Comparison of ENCODE assay signal across 26 cellular contexts in the genomic region with DNA sequence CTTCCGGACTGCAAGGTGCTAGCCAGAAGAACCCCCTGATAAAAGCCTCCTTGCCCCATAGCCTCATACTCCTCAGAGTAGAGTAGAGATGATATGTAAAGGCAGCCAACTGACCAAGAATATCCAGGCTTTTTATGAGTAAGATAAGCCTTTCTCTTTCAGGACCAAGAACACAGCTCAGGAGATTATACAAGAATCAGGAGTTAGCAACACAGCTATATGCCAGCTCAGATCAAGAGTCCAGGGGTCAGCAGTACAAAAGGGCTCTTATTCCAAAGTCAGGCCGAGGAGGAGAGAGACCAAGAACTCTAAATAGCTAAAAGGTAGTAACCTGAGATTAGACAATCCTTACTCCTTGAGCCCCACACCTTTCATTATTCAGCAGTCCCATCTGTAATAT.
DNase-seq lines count a peak whose midpoint lies in the region; ATAC-seq and TF ChIP-seq lines count a peak whose summit lies in the region.
"Had no signal": no experiment of that assay in that cellular context is flagged by ENCODE, and none has a peak within 500 bp of the region (broad histone marks: within the 10 kb centered on the region; RNA-seq: fewer than 3 reads in every experiment).

No MANE protein-coding gene starts in this region.

- no peak for DNase-seq in cardiac muscle cell (ENCODE audit: low read depth in 1 of 2, low spot score in 1 of 2)
- DNase-seq in left cardiac atrium, result no peak
- DNase-seq in SK-MEL-5 (ENCODE audit: low read depth, low spot score), result peak; percentile 25
- no peak for DNase-seq in right lobe of liver
- no peak for DNase-seq in HAP-1 (ENCODE audit: low spot score in 2 of 2)
- DNase-seq: activated CD4-positive, alpha-beta T cell treated with anti-CD3 and anti-CD28 coated beads, Interleukin-2, amount 10 ng/mL, durations not matched to agents 24 days and 14 days; activated CD8-positive, alpha-beta memory T cell treated with anti-CD3 and anti-CD28 coated beads, Interleukin-2, amount 10 ng/mL, durations not matched to agents 7 days and 5 days; C1 segment of cervical spinal cord; dorsolateral prefrontal cortex; gastrocnemius medialis; GOT3; IMR-90; mesendoderm; NCI-H1048; NCI-H1694 treated with DMSO at 0.1 percent for 48 hours; NCI-H2171 treated with DMSO at 0.1 percent for 48 hours; NCI-H510A treated with DMSO at 0.1 percent for 48 hours; occipital lobe; PC-3; stimulated activated CD8-positive, alpha-beta memory T cell treated with anti-CD3 and anti-CD28 coated beads, Interleukin-4, amount 100 ng/mL, for 48 hours; T-helper 9 cell; WERI-Rb-1 had no signal

- WGBS in right lobe of liver (ENCODE audit: insufficient coverage, low coverage, low lambda C conversion rate, missing lambda C conversion rate), result 22% methylated on average over 1 of the region's 2 CpGs

- H3K36me3 ChIP-seq in cardiac muscle cell (no peaks in the 10 kb centered on the region), right lobe of liver (no peaks in the 10 kb centered on the region), HAP-1 (replicated peaks) (no peaks in the 10 kb centered on the region)
- H3K36me3 ChIP-seq: gastrocnemius medialis, tibial nerve, WERI-Rb-1 had no signal

- peaks cover 13% of the 10 kb centered on the region for H3K4me1 ChIP-seq in cardiac muscle cell (ENCODE audit: low read depth)
- H3K4me1 ChIP-seq in right lobe of liver, result peaks cover 0 to 5% (median 0%) of the 10 kb centered on the region in 4 donors
- H3K4me1 ChIP-seq in HAP-1, result no peaks in the 10 kb centered on the region
- H3K4me1 ChIP-seq: gastrocnemius medialis, tibial nerve had no signal

- H3K4me3 ChIP-seq in cardiac muscle cell, result no peak overlapping the region
- no peak overlapping the region for H3K4me3 ChIP-seq in right lobe of liver
- no peak overlapping the region for H3K4me3 ChIP-seq in HAP-1
- H3K4me3 ChIP-seq: dorsolateral prefrontal cortex, gastrocnemius medialis, skin epidermis, tibial nerve had no signal

- no peaks in the 10 kb centered on the region for H3K9me3 ChIP-seq in cardiac muscle cell (ENCODE audit: low read depth)
- H3K9me3 ChIP-seq in right lobe of liver, result no peaks in the 10 kb centered on the region
- no peaks in the 10 kb centered on the region for H3K9me3 ChIP-seq in HAP-1
- H3K9me3 ChIP-seq: gastrocnemius medialis, tibial nerve had no signal

- in situ Hi-C loops in SK-MEL-5 (cut with HindIII; ENCODE audit: low pct_unique_long_range_greater_than_20kb, low sequenced_read_pairs), result no loop called here
- in situ Hi-C loops in HAP-1 (cut with MboI; ENCODE audit: low sequenced_read_pairs), result no loop called here

- no peak for TF ChIP-seq POLR2A in right lobe of liver (IDR thresholded peaks at IDR 0.05)

- peak overlapping the region; percentile 69 for H3K27ac ChIP-seq in cardiac muscle cell
- peak overlapping the region in 1 of 3 donors; percentile 13 for H3K27ac ChIP-seq in right lobe of liver
- H3K27ac ChIP-seq: dorsolateral prefrontal cortex, gastrocnemius medialis, skin epidermis, tibial nerve, WERI-Rb-1 had no signal

- no peaks in the 10 kb centered on the region for H3K27me3 ChIP-seq in cardiac muscle cell
- no peaks in the 10 kb centered on the region for H3K27me3 ChIP-seq in right lobe of liver
- H3K27me3 ChIP-seq in HAP-1 (ENCODE audit: low read depth), result no peaks in the 10 kb centered on the region
- H3K27me3 ChIP-seq: dorsolateral prefrontal cortex, gastrocnemius medialis, tibial nerve had no signal

- no peak for ATAC-seq in left cardiac atrium
- peak; percentile 46 to 89 (median 70) for ATAC-seq in right lobe of liver
- ATAC-seq in HG03460 (IDR thresholded peaks at IDR 0.05; ENCODE audit: unreplicated experiment), result no peak
- no peak for ATAC-seq in HG03045 (IDR thresholded peaks at IDR 0.05; ENCODE audit: unreplicated experiment)
- ATAC-seq: activated CD8-positive, alpha-beta memory T cell treated with anti-CD3 and anti-CD28 coated beads, Interleukin-2, amount 10 ng/mL, durations not matched to agents 7 days and 5 days; gastrocnemius medialis; PC-3 had no signal

- TF ChIP-seq CTCF in cardiac muscle cell (IDR thresholded peaks at IDR 0.05; ENCODE audit: low read depth, low read length) (no peak), right lobe of liver (IDR thresholded peaks at IDR 0.05) (no peak)

- intact Hi-C loops in left cardiac atrium (cut with DNase I), result no loop called here
- intact Hi-C loops in right lobe of liver (cut with DNase I), result no loop called here

Comparison
In these comparisons a context has a peak if more than half of its experiments do, and no peak if none do; other contexts are left out.
1. ATAC-seq: peak in right lobe of liver (4 of 4); none in left cardiac atrium (0 of 2), HG03460 (single experiment) and HG03045 (single experiment).